Comparison of ENCODE assay signal across 7 cellular contexts in genomic region chr5:6728011-6728794, GRCh38. TPM values are rescaled to one million over a fixed set of nuclear protein-coding genes. Genes with fewer than 3 reads are reported as not detected.
DNase-seq lines count a peak whose midpoint lies in the region; ATAC-seq and TF ChIP-seq lines count a peak whose summit lies in the region.

No MANE protein-coding gene starts in this region.

- no peak for TF ChIP-seq CTCF in omental fat pad (IDR thresholded peaks at IDR 0.05)

- ATAC-seq in GM18909 (IDR thresholded peaks at IDR 0.05; ENCODE audit: poor library complexity, unreplicated experiment) (peak; percentile 75), HG02610 (IDR thresholded peaks at IDR 0.05; ENCODE audit: unreplicated experiment) (peak; percentile 77), esophagus mucosa (peak; percentile 32), omental fat pad (ENCODE audit: low FRiP score) (no peak)

- DNase-seq in NCI-H1436 treated with DMSO at 0.1 percent for 48 hours (lab: John Stamatoyannopoulos, UW) (peak; percentile 19), omental fat pad (ENCODE audit: low spot score) (no peak), DMS79 (lab: John Stamatoyannopoulos, UW) (no peak), NCI-H226 (no peak)

RNA-seq across cellular contexts. Expression of gene TENT4A, which starts 15.0 kb away (rescaled TPM):
- total RNA-seq in esophagus mucosa: 13.0 TPM
- 10 to 100 TPM; 25.1 to 40.1 (median 31.1) TPM for total RNA-seq in omental fat pad
